ENCODE assay signal across 25 cellular contexts in genomic region chr6:63493557-63493956, GRCh38.
A peak's percentile ranks its signal among the peaks of the same experiment; 100 is the strongest.
DNase-seq lines count a peak whose midpoint lies in the region; ATAC-seq and TF ChIP-seq lines count a peak whose summit lies in the region.
"Had no signal": no experiment of that assay in that cellular context is flagged by ENCODE, and none has a peak within 500 bp of the region (broad histone marks: within the 10 kb centered on the region; RNA-seq: fewer than 3 reads in every experiment).

No MANE protein-coding gene starts in this region.

- in situ Hi-C loops in gastrocnemius medialis (cut with MboI; ENCODE audit: low sequenced_read_pairs in 4 of 4) = no loop called here

- no peaks in the 10 kb centered on the region for H3K9me3 Mint-ChIP-seq in activated CD4-positive, alpha-beta T cell treated with anti-CD3 and anti-CD28 coated beads for 36 hours (ENCODE audit: low read depth)
- H3K9me3 Mint-ChIP-seq: CD4-positive, alpha-beta memory T cell had no signal

- POLR2A ChIA-PET in activated CD4-positive, alpha-beta T cell treated with anti-CD3 and anti-CD28 coated beads for 36 hours (lab: Charles Lee) = no interaction called here

- CTCF ChIA-PET in activated CD4-positive, alpha-beta T cell treated with anti-CD3 and anti-CD28 coated beads for 36 hours (lab: Charles Lee) = interaction anchor here (0.6 kb wide), 1 partner anchor 129 kb away, joined by 4 read pairs; no protein-coding TSS in a partner anchor

- H3K27ac ChIP-seq in gastrocnemius medialis = peak overlapping the region in 3 of 4 donors; percentile 62 to 80 (median 79)
- H3K27ac ChIP-seq: BLaER1 treated with 17β-estradiol and CSF1 and Interleukin-3, amounts not matched to agents 10 nM and 100 nM; GM23248 had no signal

- no peaks in the 10 kb centered on the region for H3K4me1 Mint-ChIP-seq in activated CD4-positive, alpha-beta T cell treated with anti-CD3 and anti-CD28 coated beads for 36 hours
- H3K4me1 Mint-ChIP-seq: CD4-positive, alpha-beta memory T cell had no signal

- H3K4me3 Mint-ChIP-seq in activated CD4-positive, alpha-beta T cell treated with anti-CD3 and anti-CD28 coated beads for 36 hours = no peak overlapping the region
- H3K4me3 Mint-ChIP-seq: CD4-positive, alpha-beta memory T cell had no signal

- no peak overlapping the region for H3K27ac Mint-ChIP-seq in activated CD4-positive, alpha-beta T cell treated with anti-CD3 and anti-CD28 coated beads for 36 hours
- H3K27ac Mint-ChIP-seq: CD4-positive, alpha-beta memory T cell had no signal

- peaks cover 16% of the 10 kb centered on the region in 2 donors for H3K4me1 ChIP-seq in gastrocnemius medialis
- H3K4me1 ChIP-seq: BLaER1 treated with 17β-estradiol and CSF1 and Interleukin-3, amounts not matched to agents 10 nM and 100 nM; HAP-1 had no signal

- DNase-seq in activated CD4-positive, alpha-beta T cell treated with anti-CD3 and anti-CD28 coated beads for 36 hours = no peak
- no peak for DNase-seq in activated CD4-positive, alpha-beta T cell treated with anti-CD3 and anti-CD28 coated beads, Interleukin-2, amount 50 U/mL, for 4 hours
- DNase-seq in NCI-H69 (lab: John Stamatoyannopoulos, UW) (peak; percentile 22), epithelial cell of esophagus (ENCODE audit: low read depth) (peak; percentile 48), gastrocnemius medialis (no peak), NCI-H2171 treated with DMSO at 0.1 percent for 48 hours (lab: John Stamatoyannopoulos, UW) (no peak), cerebellar nuclear complex (lab: John Stamatoyannopoulos, UW) (no peak)
- DNase-seq: CD4-positive, alpha-beta memory T cell; DND-41; GM23248; Kasumi-1; MG63; NCI-H1048; NCI-H1417 treated with DMSO at 0.1 percent for 48 hours; NCI-H187 treated with DMSO at 0.1 percent for 48 hours; NCI-H2107; NCI-H2227 treated with DMSO at 0.1 percent for 48 hours; NCI-H510A treated with DMSO at 0.1 percent for 48 hours; NCI-H774; NK-92 treated with Interleukin-12 subunit alpha and Interleukin-12 subunit beta, amount 100 ng/mL, for 24 hours; Right ventricle myocardium superior had no signal

- no peaks in the 10 kb centered on the region for H3K27me3 ChIP-seq in gastrocnemius medialis
- H3K27me3 ChIP-seq: BLaER1 treated with 17β-estradiol and CSF1 and Interleukin-3, amounts not matched to agents 10 nM and 100 nM; MG63 had no signal

- H3K27me3 Mint-ChIP-seq in activated CD4-positive, alpha-beta T cell treated with anti-CD3 and anti-CD28 coated beads for 36 hours = peaks cover 5% of the 10 kb centered on the region

- intact Hi-C loops in activated CD4-positive, alpha-beta T cell treated with anti-CD3 and anti-CD28 coated beads for 36 hours (cut with DNase I, micrococcal nuclease) = no loop called here
- intact Hi-C loops in gastrocnemius medialis (cut with DNase I; ENCODE audit: low total_unique reads) = loop anchor here (5.0 kb wide), 1 partner anchor 79 kb away; the partner anchor contains the start of genes LOC128125822 and PTP4A1

- no peak for TF ChIP-seq CTCF in epithelial cell of esophagus (IDR thresholded peaks at IDR 0.05; ENCODE audit: insufficient read depth, low read depth, low read length, missing control alignments)
- no peak for TF ChIP-seq CTCF in gastrocnemius medialis (IDR thresholded peaks at IDR 0.05 in 4 of 5, conservative IDR thresholded peaks at IDR 0.05 in 1 of 5)

- H3K4me3 ChIP-seq in epithelial cell of esophagus (ENCODE audit: low read length) = no peak overlapping the region
- no peak overlapping the region for H3K4me3 ChIP-seq in gastrocnemius medialis
- H3K4me3 ChIP-seq: BLaER1 treated with 17β-estradiol and CSF1 and Interleukin-3, amounts not matched to agents 10 nM and 100 nM; GM23248; HAP-1; MG63 had no signal

- no peaks in the 10 kb centered on the region for H3K36me3 ChIP-seq in gastrocnemius medialis
- H3K36me3 ChIP-seq: BLaER1 treated with 17β-estradiol and CSF1 and Interleukin-3, amounts not matched to agents 10 nM and 100 nM; HAP-1; MG63 had no signal

- no peaks in the 10 kb centered on the region for H3K9me3 ChIP-seq in gastrocnemius medialis
- H3K9me3 ChIP-seq: BLaER1 treated with 17β-estradiol and CSF1 and Interleukin-3, amounts not matched to agents 10 nM and 100 nM; HAP-1; MG63 had no signal

- ATAC-seq in activated CD4-positive, alpha-beta T cell treated with anti-CD3 and anti-CD28 coated beads for 36 hours = peak; percentile 36
- ATAC-seq in gastrocnemius medialis (peak in 1 of 2 donors; percentile 47), HG03175 (IDR thresholded peaks at IDR 0.05; ENCODE audit: unreplicated experiment) (no peak)
- ATAC-seq: Panc1 had no signal

- TF ChIP-seq POLR2A in gastrocnemius medialis (IDR thresholded peaks at IDR 0.05) = no peak

- no peaks in the 10 kb centered on the region for H3K36me3 Mint-ChIP-seq in activated CD4-positive, alpha-beta T cell treated with anti-CD3 and anti-CD28 coated beads for 36 hours (ENCODE audit: low read depth)
- H3K36me3 Mint-ChIP-seq: CD4-positive, alpha-beta memory T cell had no signal

Comparison
In these comparisons a context has a peak if more than half of its experiments do, and no peak if none do; other contexts are left out.
1. DNase-seq: peak in NCI-H69 (single experiment) and epithelial cell of esophagus (single experiment); none in activated CD4-positive, alpha-beta T cell treated with anti-CD3 and anti-CD28 coated beads for 36 hours (single experiment), activated CD4-positive, alpha-beta T cell treated with anti-CD3 and anti-CD28 coated beads, Interleukin-2, amount 50 U/mL, for 4 hours (0 of 2), gastrocnemius medialis (0 of 2), NCI-H2171 treated with DMSO at 0.1 percent for 48 hours (single experiment) and cerebellar nuclear complex (0 of 2).